10 cellular contexts compared by ENCODE assay signal in genomic region chr11:64290894-64291745, GRCh38. TPM values are rescaled to one million over a fixed set of nuclear protein-coding genes. Genes with fewer than 3 reads are reported as not detected.
DNase-seq lines count a peak whose midpoint lies in the region; ATAC-seq, FAIRE-seq and TF ChIP-seq lines count a peak whose summit lies in the region.
"Had no signal": no experiment of that assay in that cellular context is flagged by ENCODE, and none has a peak within 500 bp of the region (broad histone marks: within the 10 kb centered on the region; RNA-seq: fewer than 3 reads in every experiment).

TSS of gene KCNK4 (plus strand) at chr11:64291302. CDS start at chr11:64293019, 1,717 bp downstream.

- H3K4me1 ChIP-seq in heart right ventricle (peaks cover 8 to 29% (median 21%) of the 10 kb centered on the region in 9 donors), vagina (peaks cover 28% of the 10 kb centered on the region)
- peaks cover 1 to 2% of the 10 kb centered on the region in 2 donors for H3K4me1 ChIP-seq in naive thymus-derived CD4-positive, alpha-beta T cell (ENCODE audit: control insufficient read depth in 2 of 2, insufficient read depth in 2 of 2, low read length in 2 of 2)

- H3K4me3 Mint-ChIP-seq in naive thymus-derived CD4-positive, alpha-beta T cell, result peak within 1 kb of the TSS; percentile 28 to 88 (median 66)

- H3K36me3 ChIP-seq in heart right ventricle (peaks cover 0 to 5% (median 0%) of the 10 kb centered on the region in 9 donors), vagina (no peaks in the 10 kb centered on the region)
- no peaks in the 10 kb centered on the region for H3K36me3 ChIP-seq in naive thymus-derived CD4-positive, alpha-beta T cell (ENCODE audit: control insufficient read depth in 2 of 3, insufficient read depth in 3 of 3, low read length in 3 of 3)

- H3K36me3 Mint-ChIP-seq in naive thymus-derived CD4-positive, alpha-beta T cell, result peaks cover 0 to 3% (median 0%) of the 10 kb centered on the region in 5 donors

- ATAC-seq in heart right ventricle (no peak), Right ventricle myocardium superior (ENCODE audit: poor library complexity) (no peak), HG02852 (IDR thresholded peaks at IDR 0.05; ENCODE audit: unreplicated experiment) (no peak)
- ATAC-seq in naive thymus-derived CD4-positive, alpha-beta T cell, result no peak

- CTCF ChIA-PET in naive thymus-derived CD4-positive, alpha-beta T cell (lab: Charles Lee), result no interaction called here

- intact Hi-C loops in heart right ventricle (cut with DNase I), result no loop called here
- intact Hi-C loops in Right ventricle myocardium superior (cut with DNase I), result no loop called here
- intact Hi-C loops in naive thymus-derived CD4-positive, alpha-beta T cell (cut with micrococcal nuclease), result no loop called here
- intact Hi-C loops in vagina (cut with DNase I), result no loop called here

- 7 to 10% methylated on average over 38 to 51 of the region's 51 CpGs for WGBS in heart right ventricle, 2 donors

- no peak for TF ChIP-seq CTCF in heart right ventricle (IDR thresholded peaks at IDR 0.05)
- no peak for TF ChIP-seq CTCF in coronary artery (IDR thresholded peaks at IDR 0.05)
- TF ChIP-seq CTCF in vagina (IDR thresholded peaks at IDR 0.05), result no peak

- H3K4me3 ChIP-seq in heart right ventricle, result peak within 1 kb of the TSS; percentile 21 to 49 (median 38)
- H3K4me3 ChIP-seq in coronary artery, result peak within 1 kb of the TSS; percentile 65
- H3K4me3 ChIP-seq in naive thymus-derived CD4-positive, alpha-beta T cell (ENCODE audit: low read length), result no peak within 1 kb of the TSS
- H3K4me3 ChIP-seq in vagina, result peak within 1 kb of the TSS; percentile 31 to 39

- peak within 1 kb of the TSS in 2 of 9 donors; percentile 41 to 50 for H3K27ac Mint-ChIP-seq in naive thymus-derived CD4-positive, alpha-beta T cell

- TF ChIP-seq POLR2A in vagina (IDR thresholded peaks at IDR 0.05), result no peak

- peaks cover 17 to 65% (median 62%) of the 10 kb centered on the region in 7 donors for H3K27me3 ChIP-seq in heart right ventricle
- peaks cover 0 to 9% of the 10 kb centered on the region in 2 donors for H3K27me3 ChIP-seq in naive thymus-derived CD4-positive, alpha-beta T cell (ENCODE audit: control insufficient read depth in 2 of 2, insufficient read depth in 2 of 2, low read length in 2 of 2)
- H3K27me3 ChIP-seq in vagina, result peaks cover 10% of the 10 kb centered on the region

- POLR2A ChIA-PET in naive thymus-derived CD4-positive, alpha-beta T cell (lab: Charles Lee), result no interaction called here

- peaks cover 12 to 19% (median 14%) of the 10 kb centered on the region in 7 donors for H3K4me1 Mint-ChIP-seq in naive thymus-derived CD4-positive, alpha-beta T cell

- FAIRE-seq in HTR-8/SVneo (lab: Jason Lieb, UNC), result no peak

- no peak within 1 kb of the TSS for H3K27ac ChIP-seq in heart right ventricle
- no peak within 1 kb of the TSS for H3K27ac ChIP-seq in coronary artery
- H3K27ac ChIP-seq in naive thymus-derived CD4-positive, alpha-beta T cell (ENCODE audit: low read depth, low read length), result no peak within 1 kb of the TSS
- H3K27ac ChIP-seq in vagina, result no peak within 1 kb of the TSS

- H3K9me3 ChIP-seq in heart right ventricle (no peaks in the 10 kb centered on the region), vagina (no peaks in the 10 kb centered on the region)
- H3K9me3 ChIP-seq in naive thymus-derived CD4-positive, alpha-beta T cell (ENCODE audit: control insufficient read depth in 2 of 3, low read length in 3 of 3), result no peaks in the 10 kb centered on the region

- no peak for DNase-seq in heart right ventricle
- DNase-seq in Right ventricle myocardium superior, result no peak
- no peak for DNase-seq in coronary artery (ENCODE audit: low spot score)
- no peak for DNase-seq in naive thymus-derived CD4-positive, alpha-beta T cell
- no peak for DNase-seq in vagina (ENCODE audit: extremely low spot score in 2 of 2)
- DNase-seq in NOMO-1 (lab: John Stamatoyannopoulos, UW; ENCODE audit: unreplicated experiment in 2 of 2), result no peak
- DNase-seq in HTR-8/SVneo (ENCODE audit: insufficient read length, low spot score), result no peak
- DNase-seq: NCI-H2081, T-helper 9 cell had no signal

- peaks cover 0 to 2% (median 0%) of the 10 kb centered on the region in 11 donors for H3K9me3 Mint-ChIP-seq in naive thymus-derived CD4-positive, alpha-beta T cell

- peaks cover 33 to 49% (median 37%) of the 10 kb centered on the region in 5 donors for H3K27me3 Mint-ChIP-seq in naive thymus-derived CD4-positive, alpha-beta T cell

RNA-seq across cellular contexts. Expression of gene KCNK4, which starts in this region (rescaled TPM):
- not detected for total RNA-seq in heart right ventricle
- polyA plus RNA-seq in heart right ventricle, result not detected
- not detected for total RNA-seq in Right ventricle myocardium superior
- under 1 TPM in 1 of 5 experiments, not detected in 4; 0.42 TPM for total RNA-seq in naive thymus-derived CD4-positive, alpha-beta T cell
- polyA plus RNA-seq in naive thymus-derived CD4-positive, alpha-beta T cell, result not detected
- 0.98 TPM for total RNA-seq in vagina
